8 cellular contexts compared by ENCODE assay signal in genomic region chr16:74695450-74696422, GRCh38. TPM values are rescaled to one million over a fixed set of nuclear protein-coding genes. Genes with fewer than 3 reads are reported as not detected.
DNase-seq lines count a peak whose midpoint lies in the region; ATAC-seq, FAIRE-seq and TF ChIP-seq lines count a peak whose summit lies in the region.

No MANE protein-coding gene starts in this region.

- H3K79me2 ChIP-seq in HepG2 (ENCODE audit: insufficient read depth, low read length): no peaks in the 10 kb centered on the region

- FAIRE-seq in GM19239 (lab: Jason Lieb, UNC): peak; percentile 88
- peak; percentile 98 for FAIRE-seq in HepG2 (lab: Jason Lieb, UNC)

- in situ Hi-C loops in HepG2 (cut with HindIII; ENCODE audit: extremely low pct_ligation_motif_present, low pct_unique_long_range_greater_than_20kb): no loop called here

- ATAC-seq in HG03432 (IDR thresholded peaks at IDR 0.05; ENCODE audit: unreplicated experiment): peak; percentile 77
- peak; percentile 79 for ATAC-seq in activated CD4-positive, alpha-beta T cell treated with anti-CD3 and anti-CD28 coated beads for 36 hours
- ATAC-seq in HepG2: peak; percentile 95

- H3K27ac Mint-ChIP-seq in activated CD4-positive, alpha-beta T cell treated with anti-CD3 and anti-CD28 coated beads for 36 hours: peak overlapping the region; percentile 60

- TF ChIP-seq EP300 in HepG2 (IDR thresholded peaks at IDR 0.05; ENCODE audit: low read depth in 2 of 2, low read length in 2 of 2) (no peak; a peak in 1 of 4 replicates), HepG2 (CRISPR knock-in tag; IDR thresholded peaks at IDR 0.05; ENCODE audit: borderline replicate concordance) (no peak)

- TF ChIP-seq RAD21 in HepG2 (CRISPR knock-in tag; IDR thresholded peaks at IDR 0.05): peak; percentile 9; the same call in 1 of the 2 replicates

- H3K36me3 Mint-ChIP-seq in activated CD4-positive, alpha-beta T cell treated with anti-CD3 and anti-CD28 coated beads for 36 hours (ENCODE audit: low read depth): peaks cover 57% of the 10 kb centered on the region

- peak overlapping the region; percentile 78 for H2AFZ ChIP-seq in HepG2 (ENCODE audit: low read length)

- BruUV-seq in HepG2 (replicated peaks; lab: Mats Ljungman, UMichigan): no TSS peak

- H3K9me3 Mint-ChIP-seq in activated CD4-positive, alpha-beta T cell treated with anti-CD3 and anti-CD28 coated beads for 36 hours (ENCODE audit: low read depth): no peaks in the 10 kb centered on the region

- H3K27me3 ChIP-seq in BLaER1 (no peaks in the 10 kb centered on the region), dorsolateral prefrontal cortex (peaks cover 0 to 10% (median 0%) of the 10 kb centered on the region in 45 donors), HepG2 (ENCODE audit: control insufficient read depth in 1 of 2, insufficient read depth in 2 of 2, low read length in 2 of 2) (no peaks in the 10 kb centered on the region; a peak in 1 of 5 replicates)

- intact Hi-C loops in activated CD4-positive, alpha-beta T cell treated with anti-CD3 and anti-CD28 coated beads for 36 hours (cut with DNase I, micrococcal nuclease): no loop called here
- intact Hi-C loops in dorsolateral prefrontal cortex (cut with DNase I): no loop called here
- intact Hi-C loops in HepG2 (cut with micrococcal nuclease; ENCODE audit: unreplicated experiment): no loop called here

- no peaks in the 10 kb centered on the region for H3K9me3 ChIP-seq in BLaER1
- H3K9me3 ChIP-seq in HepG2 (ENCODE audit: low read length): no peaks in the 10 kb centered on the region

- H3K4me1 ChIP-seq in BLaER1 (peaks cover 26% of the 10 kb centered on the region), HepG2 (ENCODE audit: insufficient read depth, low read length) (peaks cover 26% of the 10 kb centered on the region)

- POLR2A ChIA-PET in activated CD4-positive, alpha-beta T cell treated with anti-CD3 and anti-CD28 coated beads for 36 hours (lab: Charles Lee): interaction anchor here (1.0 kb wide), 1 partner anchor 30 kb away, joined by 4 read pairs; the partner anchor contains the start of gene RFWD3
- POLR2A ChIA-PET in HepG2 (lab: Yijun Ruan, JAX): interaction anchor here (0.7 to 2.1 kb wide), 4 partner anchors 15 to 89 kb away, joined by 4 to 17 read pairs (median 6); partner anchors contain the start of genes GLG1 and RFWD3

- peaks cover 45% of the 10 kb centered on the region for H3K4me1 Mint-ChIP-seq in activated CD4-positive, alpha-beta T cell treated with anti-CD3 and anti-CD28 coated beads for 36 hours

- peak overlapping the region; percentile 63 for H3K4me3 Mint-ChIP-seq in activated CD4-positive, alpha-beta T cell treated with anti-CD3 and anti-CD28 coated beads for 36 hours

- TF ChIP-seq POLR2A in HepG2 (IDR thresholded peaks at IDR 0.05; ENCODE audit: insufficient read depth in 1 of 2, low read depth in 2 of 2, low read length in 2 of 2): peak; percentile 81 to 96

- peak overlapping the region; percentile 62 for H3K4me2 ChIP-seq in BLaER1
- peak overlapping the region; percentile 89 for H3K4me2 ChIP-seq in HepG2 (ENCODE audit: low read depth, low read length)

- TF ChIP-seq CTCF in dorsolateral prefrontal cortex (IDR thresholded peaks at IDR 0.05 in 54 of 56, conservative IDR thresholded peaks at IDR 0.05 in 2 of 56; ENCODE audit: low read depth in 1 of 56, partially characterized antibody in 56 of 56) (peak in 7 of 56 donors; percentile 7 to 40 (median 16)), HepG2 (CRISPR knock-in tag; IDR thresholded peaks at IDR 0.05) (no peak)

- H3K36me3 ChIP-seq in BLaER1 (peaks cover 33% of the 10 kb centered on the region), HepG2 (replicated peaks in 1 of 2; ENCODE audit: control insufficient read depth in 1 of 2, insufficient read depth in 2 of 2, low read length in 2 of 2) (peaks cover 10 to 23% of the 10 kb centered on the region in 2 experiments; a peak in 4 of 5 replicates)

- DNase-seq in GM19239 (ENCODE audit: insufficient read length, low spot score) (peak; percentile 80), NCI-H524 (lab: John Stamatoyannopoulos, UW) (peak; percentile 87 to 92), dorsolateral prefrontal cortex (peak; percentile 43 to 95 (median 86)), HepG2 (ENCODE audit: low spot score) (peak; percentile 96)
- peak; percentile 78 for DNase-seq in activated CD4-positive, alpha-beta T cell treated with anti-CD3 and anti-CD28 coated beads for 36 hours
- DNase-seq in stimulated activated CD4-positive, alpha-beta T cell treated with anti-CD3 and anti-CD28 coated beads, Interleukin-4, amount 100 ng/mL, for 24 hours: peak; percentile 59

- H3K27me3 Mint-ChIP-seq in activated CD4-positive, alpha-beta T cell treated with anti-CD3 and anti-CD28 coated beads for 36 hours: no peaks in the 10 kb centered on the region

- CTCF ChIA-PET in activated CD4-positive, alpha-beta T cell treated with anti-CD3 and anti-CD28 coated beads for 36 hours (lab: Charles Lee): interaction anchor here (0.7 to 2.2 kb wide), 6 partner anchors 9 to 172 kb away, joined by 3 to 12 read pairs (median 4); no protein-coding TSS in a partner anchor
- CTCF ChIA-PET in HepG2 (lab: Yijun Ruan, JAX; ENCODE audit: low intra/inter-chr PET ratio, low total read pairs): no interaction called here

- H3K9ac ChIP-seq in BLaER1: peak overlapping the region; percentile 54; the same call in 1 of the 2 replicates
- peak overlapping the region; percentile 61 for H3K9ac ChIP-seq in HepG2 (ENCODE audit: insufficient read depth, low read depth, low read length)

- H4K20me1 ChIP-seq in BLaER1: no peaks in the 10 kb centered on the region
- H4K20me1 ChIP-seq in HepG2 (ENCODE audit: insufficient read depth, low read length): no peaks in the 10 kb centered on the region

- no peak overlapping the region for H3K27ac ChIP-seq in BLaER1
- H3K27ac ChIP-seq in dorsolateral prefrontal cortex: peak overlapping the region in 25 of 59 donors; percentile 3 to 82 (median 57)
- peak overlapping the region; percentile 11 for H3K27ac ChIP-seq in HepG2 (ENCODE audit: extremely low read length, insufficient read depth, low read length)

- WGBS in HepG2 (ENCODE audit: low lambda C conversion rate): 56% methylated on average over 19 of the region's 19 CpGs

- H3K4me3 ChIP-seq in BLaER1 (peak overlapping the region; percentile 58), dorsolateral prefrontal cortex (peak overlapping the region; percentile 26 to 73 (median 55)), HepG2 (replicated peaks in 1 of 3; ENCODE audit: insufficient read depth in 1 of 3, low read depth in 2 of 3, low read length in 3 of 3) (peak overlapping the region; percentile 50 to 70 (median 55))

RNA-seq across cellular contexts. Expression of gene MLKL, which starts 4.9 kb away (rescaled TPM):
- total RNA-seq in activated CD4-positive, alpha-beta T cell treated with anti-CD3 and anti-CD28 coated beads for 36 hours: 10 to 100 TPM; 30.3 TPM
- total RNA-seq in dorsolateral prefrontal cortex (10 to 100 TPM in 13 of 120 experiments, 1 to 10 TPM in 107; 1.3 to 18.4 (median 4.9) TPM), HepG2 (2016; rRNA removed; fragmentation: Illumina TruSeq; extraction: Trizol) (10.7 TPM in 2 replicates)
- total RNA-seq in HepG2 (2016; cell fraction: cytosol; rRNA removed; fragmentation: Illumina TruSeq; extraction: Trizol; ENCODE audit: low read depth): 3.0 TPM in 2 replicates
- total RNA-seq in HepG2 (2016; cell fraction: insoluble cytoplasmic fraction; rRNA removed; fragmentation: Illumina TruSeq; extraction: Trizol): 11.8 and 11.9 TPM in 2 replicates
- total RNA-seq in HepG2 (2016; cell fraction: membrane; rRNA removed; fragmentation: Illumina TruSeq; extraction: Trizol): 5.1 and 6.4 TPM in 2 replicates
- 8.9 and 10.4 TPM in 2 replicates for total RNA-seq in HepG2 (2016; cell fraction: nucleus; rRNA removed; fragmentation: Illumina TruSeq; extraction: Trizol)
- polyA plus RNA-seq in HepG2 (2011; rRNA removed): 5.5 and 6.4 TPM in 2 replicates
- 2.9 and 3.0 TPM in 2 replicates for polyA plus RNA-seq in HepG2 (2011; cell fraction: cytosol; rRNA removed)
- polyA plus RNA-seq in HepG2 (2011; cell fraction: nucleus; rRNA removed): 8.3 and 10.0 TPM in 2 replicates
- polyA plus RNA-seq in HepG2 (2012): 4.3 and 4.5 TPM in 2 replicates
- 2.2 and 2.4 TPM in 2 replicates for polyA plus RNA-seq in HepG2 (2016; cell fraction: cytosol; fragmentation: Illumina TruSeq; extraction: Trizol; ENCODE audit: low read depth)
- polyA plus RNA-seq in HepG2 (2016; cell fraction: insoluble cytoplasmic fraction; fragmentation: Illumina TruSeq; extraction: Trizol; ENCODE audit: low read depth): 9.8 and 12.2 TPM in 2 replicates
- 3.3 and 3.5 TPM in 2 replicates for polyA plus RNA-seq in HepG2 (2016; cell fraction: membrane; fragmentation: Illumina TruSeq; extraction: Trizol; ENCODE audit: low read depth)
- polyA plus RNA-seq in HepG2 (2016; cell fraction: nucleus; fragmentation: Illumina TruSeq; extraction: Trizol; ENCODE audit: insufficient read depth, low read depth): 14.3 and 17.1 TPM in 2 replicates
- 2.2 and 23.2 TPM in 2 replicates for polyA minus RNA-seq in HepG2 (2011; rRNA and poly(A)+ RNA removed; ENCODE audit: low replicate concordance)
- polyA minus RNA-seq in HepG2 (2011; cell fraction: cytosol; rRNA and poly(A)+ RNA removed): 1.8 and 2.8 TPM in 2 replicates
- polyA minus RNA-seq in HepG2 (2011; cell fraction: nucleus; rRNA and poly(A)+ RNA removed): 9.5 and 12.4 TPM in 2 replicates

RNA-seq across cellular contexts. Expression of gene RFWD3, which starts 29.1 kb away (rescaled TPM):
- 100 to 1,000 TPM in 1 of 2 experiments, 10 to 100 TPM in 1; 92.7 to 102 TPM for total RNA-seq in activated CD4-positive, alpha-beta T cell treated with anti-CD3 and anti-CD28 coated beads for 36 hours
- 10 to 100 TPM in 114 of 120 experiments, 1 to 10 TPM in 6; 8.3 to 26.1 (median 14.4) TPM for total RNA-seq in dorsolateral prefrontal cortex
- total RNA-seq in HepG2 (2016; rRNA removed; fragmentation: Illumina TruSeq; extraction: Trizol): 62.6 and 87.6 TPM in 2 replicates
- 19.3 and 20.6 TPM in 2 replicates for total RNA-seq in HepG2 (2016; cell fraction: cytosol; rRNA removed; fragmentation: Illumina TruSeq; extraction: Trizol; ENCODE audit: low read depth)
- 60.6 and 87.5 TPM in 2 replicates for total RNA-seq in HepG2 (2016; cell fraction: insoluble cytoplasmic fraction; rRNA removed; fragmentation: Illumina TruSeq; extraction: Trizol)
- 41.5 and 48.1 TPM in 2 replicates for total RNA-seq in HepG2 (2016; cell fraction: membrane; rRNA removed; fragmentation: Illumina TruSeq; extraction: Trizol)
- 46.9 and 59.2 TPM in 2 replicates for total RNA-seq in HepG2 (2016; cell fraction: nucleus; rRNA removed; fragmentation: Illumina TruSeq; extraction: Trizol)
- 21.3 and 23.4 TPM in 2 replicates for polyA plus RNA-seq in HepG2 (2011; rRNA removed)
- 16.2 and 18.8 TPM in 2 replicates for polyA plus RNA-seq in HepG2 (2011; cell fraction: cytosol; rRNA removed)
- polyA plus RNA-seq in HepG2 (2011; cell fraction: nucleus; rRNA removed): 18.6 and 22.2 TPM in 2 replicates
- 14.4 and 18.7 TPM in 2 replicates for polyA plus RNA-seq in HepG2 (2012)
- 3.8 and 4.2 TPM in 2 replicates for polyA plus RNA-seq in HepG2 (2016; cell fraction: cytosol; fragmentation: Illumina TruSeq; extraction: Trizol; ENCODE audit: low read depth)
- 57.4 and 60.0 TPM in 2 replicates for polyA plus RNA-seq in HepG2 (2016; cell fraction: insoluble cytoplasmic fraction; fragmentation: Illumina TruSeq; extraction: Trizol; ENCODE audit: low read depth)
- 12.4 and 12.8 TPM in 2 replicates for polyA plus RNA-seq in HepG2 (2016; cell fraction: membrane; fragmentation: Illumina TruSeq; extraction: Trizol; ENCODE audit: low read depth)
- 42.1 and 46.7 TPM in 2 replicates for polyA plus RNA-seq in HepG2 (2016; cell fraction: nucleus; fragmentation: Illumina TruSeq; extraction: Trizol; ENCODE audit: insufficient read depth, low read depth)
- polyA minus RNA-seq in HepG2 (2011; rRNA and poly(A)+ RNA removed; ENCODE audit: low replicate concordance): 98.9 and 270 TPM in 2 replicates
- polyA minus RNA-seq in HepG2 (2011; cell fraction: cytosol; rRNA and poly(A)+ RNA removed): 21.9 and 24.1 TPM in 2 replicates
- 55.6 and 62.2 TPM in 2 replicates for polyA minus RNA-seq in HepG2 (2011; cell fraction: nucleus; rRNA and poly(A)+ RNA removed)
